8 cellular contexts compared by ENCODE assay signal in genomic region chr20:50957798-50958732, GRCh38. TPM values are rescaled to one million over a fixed set of nuclear protein-coding genes. Genes with fewer than 3 reads are reported as not detected.
DNase-seq lines count a peak whose midpoint lies in the region; ATAC-seq and TF ChIP-seq lines count a peak whose summit lies in the region.

Gene DPM1 (minus strand): TSS chr20:50958532. CDS start chr20:50958523, 9 bp downstream.

- H3K27me3 ChIP-seq in breast epithelium (no peaks in the 10 kb centered on the region), smooth muscle cell (ENCODE audit: low read depth) (no peaks in the 10 kb centered on the region)

- DNase-seq in A172 (ENCODE audit: low spot score) = peak; percentile 89
- DNase-seq in NCI-H2171 treated with DMSO at 0.1 percent for 48 hours (lab: John Stamatoyannopoulos, UW) = peak; percentile 98
- DNase-seq in breast epithelium (ENCODE audit: low spot score in 2 of 2) = peak; percentile 82 to 91
- DNase-seq in iPS-NIHi11 (ENCODE audit: low spot score) = peak; percentile 87
- DNase-seq in smooth muscle cell (lab: John Stamatoyannopoulos, UW; ENCODE audit: unreplicated experiment) = peak; percentile 56

- H3K9ac ChIP-seq in smooth muscle cell (ENCODE audit: low read depth) = peak within 1 kb of the TSS; percentile 99

- H3K27ac ChIP-seq in VCaP = peak within 1 kb of the TSS; percentile 95
- peak within 1 kb of the TSS; percentile 94 to 96 for H3K27ac ChIP-seq in breast epithelium
- H3K27ac ChIP-seq in smooth muscle cell (ENCODE audit: low read depth) = peak within 1 kb of the TSS; percentile 95

- H3K9me3 ChIP-seq in breast epithelium = no peaks in the 10 kb centered on the region
- no peaks in the 10 kb centered on the region for H3K9me3 ChIP-seq in smooth muscle cell (replicated peaks; ENCODE audit: low read depth)

- ATAC-seq in GM18858 (IDR thresholded peaks at IDR 0.05; ENCODE audit: unreplicated experiment) (peak; percentile 48), HG03066 (IDR thresholded peaks at IDR 0.05; ENCODE audit: low read depth, unreplicated experiment) (peak; percentile 92)

- under 1% methylated on average over 54 of the region's 54 CpGs for whole genome bisulfite sequencing in smooth muscle cell (ENCODE audit: low lambda C conversion rate)

- peak within 1 kb of the TSS; percentile 50 for H2AFZ ChIP-seq in smooth muscle cell (ENCODE audit: low read depth)

- H3K4me3 ChIP-seq in breast epithelium = peak within 1 kb of the TSS; percentile 59 to 95 (median 92)
- peak within 1 kb of the TSS; percentile 95 for H3K4me3 ChIP-seq in smooth muscle cell

- H3K4me1 ChIP-seq in breast epithelium = peaks cover 0 to 23% of the 10 kb centered on the region in 2 donors
- H3K4me1 ChIP-seq in smooth muscle cell (ENCODE audit: low read depth) = peaks cover 27% of the 10 kb centered on the region

- TF ChIP-seq CTCF in VCaP (conservative IDR thresholded peaks at IDR 0.05) (no peak), breast epithelium (IDR thresholded peaks at IDR 0.05) (peak in 1 of 3 donors; percentile 25), smooth muscle cell (IDR thresholded peaks at IDR 0.05; ENCODE audit: borderline replicate concordance, insufficient read depth, poor library complexity, severe bottlenecking) (no peak)

- no peaks in the 10 kb centered on the region for H3K36me3 ChIP-seq in breast epithelium
- H3K36me3 ChIP-seq in smooth muscle cell (ENCODE audit: low read depth) = peaks cover 14% of the 10 kb centered on the region

- H3K79me2 ChIP-seq in smooth muscle cell (ENCODE audit: low read depth) = peaks cover 75% of the 10 kb centered on the region

- TF ChIP-seq POLR2A in breast epithelium (IDR thresholded peaks at IDR 0.05) = peak; percentile 62

- peaks cover 62% of the 10 kb centered on the region for H4K20me1 ChIP-seq in smooth muscle cell (ENCODE audit: low read depth)

- H3K4me2 ChIP-seq in smooth muscle cell = peak within 1 kb of the TSS; percentile 95

- intact Hi-C loops in breast epithelium (cut with DNase I; ENCODE audit: low total_unique reads) = no loop called here

- no peaks in the 10 kb centered on the region for H3F3A ChIP-seq in smooth muscle cell (ENCODE audit: low read depth)

RNA-seq across cellular contexts. Expression of gene DPM1, which starts in this region (rescaled TPM):
- 207 and 247 TPM in 2 replicates for total RNA-seq in A172 (2014; rRNA removed; shearing (Covaris generic))
- 10 to 100 TPM; 43.4 to 61.2 (median 53.4) TPM for total RNA-seq in breast epithelium
- total RNA-seq in smooth muscle cell = 141 and 148 TPM in 2 replicates
- polyA plus RNA-seq in smooth muscle cell = 89.1 and 104 TPM in 2 replicates

Comparison
In these comparisons a context has a peak if more than half of its experiments do, and no peak if none do; other contexts are left out.
1. Peak in every context shown above with its lines: DNase-seq, ATAC-seq, H3K4me3 ChIP-seq and H3K27ac ChIP-seq.